ENCODE assay signal across 11 cellular contexts in genomic region chr7:69674701-69675182, GRCh38.
A peak's percentile ranks its signal among the peaks of the same experiment; 100 is the strongest.
DNase-seq lines count a peak whose midpoint lies in the region; ATAC-seq and TF ChIP-seq lines count a peak whose summit lies in the region.
"Had no signal": no experiment of that assay in that cellular context is flagged by ENCODE, and none has a peak within 500 bp of the region (broad histone marks: within the 10 kb centered on the region; RNA-seq: fewer than 3 reads in every experiment).

No MANE protein-coding gene starts in this region.

- H3K27ac ChIP-seq in SK-N-SH (ENCODE audit: low read depth in 2 of 2, low read length in 1 of 2), result no peak overlapping the region

- intact Hi-C loops in MCF 10A (cut with micrococcal nuclease), result no loop called here

- peaks cover 9% of the 10 kb centered on the region for H3F3A ChIP-seq in SK-N-SH (replicated peaks; ENCODE audit: insufficient read depth)

- TF ChIP-seq CTCF in progenitor cell of endocrine pancreas (IDR thresholded peaks at IDR 0.05; ENCODE audit: unreplicated experiment) (no peak), SK-N-SH (IDR thresholded peaks at IDR 0.05) (no peak), MCF 10A (IDR thresholded peaks at IDR 0.05; ENCODE audit: unreplicated experiment) (no peak)

- ATAC-seq in GM19025 (IDR thresholded peaks at IDR 0.05; ENCODE audit: low read depth, unreplicated experiment), result peak; percentile 74
- peak; percentile 76 for ATAC-seq in GM21825 (IDR thresholded peaks at IDR 0.05; ENCODE audit: unreplicated experiment)
- peak; percentile 88 for ATAC-seq in HG03442 (IDR thresholded peaks at IDR 0.05; ENCODE audit: unreplicated experiment)

- peaks cover 21% of the 10 kb centered on the region for H3K4me1 Mint-ChIP-seq in progenitor cell of endocrine pancreas (ENCODE audit: low read depth)
- H3K4me1 Mint-ChIP-seq in MCF 10A (ENCODE audit: insufficient read depth, unreplicated experiment), result no peaks in the 10 kb centered on the region

- CTCF ChIA-PET in SK-N-SH (lab: Yijun Ruan, JAX), result interaction anchor here (1.1 kb wide), 1 partner anchor 257 kb away, joined by 3 read pairs; no protein-coding TSS in a partner anchor
- CTCF ChIA-PET in MCF 10A (lab: Yijun Ruan, JAX), result interaction anchor here (0.6 kb wide), 1 partner anchor 1625 kb away, joined by 3 read pairs; no protein-coding TSS in a partner anchor

- peaks cover 20% of the 10 kb centered on the region; the same call in 1 of the 2 replicates for H4K20me1 ChIP-seq in SK-N-SH (ENCODE audit: insufficient read depth)

- H3K9me2 ChIP-seq in SK-N-SH, result no peaks in the 10 kb centered on the region

- no peaks in the 10 kb centered on the region for H3K36me3 ChIP-seq in SK-N-SH (replicated peaks in 1 of 2; ENCODE audit: control insufficient read depth in 1 of 2, insufficient read depth in 2 of 2, low read length in 1 of 2)

- H3K4me1 ChIP-seq in SK-N-SH (ENCODE audit: control insufficient read depth in 1 of 2, insufficient read depth in 2 of 2, low read depth in 1 of 2, low read length in 1 of 2), result peaks cover 7 to 38% of the 10 kb centered on the region in 2 experiments

- POLR2A ChIA-PET in SK-N-SH (lab: Yijun Ruan, JAX) (interaction anchor here (0.6 kb wide), 1 partner anchor 129 kb away, joined by 4 read pairs; no protein-coding TSS in a partner anchor), MCF 10A (lab: Yijun Ruan, JAX) (no interaction called here)

- no peak overlapping the region for H3K4me3 ChIP-seq in SK-N-SH (ENCODE audit: low read depth in 2 of 2, low read length in 1 of 2)
- H3K4me3 ChIP-seq: lung had no signal

- H3K4me2 ChIP-seq in SK-N-SH, result no peak overlapping the region

- TF ChIP-seq EP300 in SK-N-SH (IDR thresholded peaks at IDR 0.05; ENCODE audit: borderline replicate concordance in 1 of 2, low read depth in 1 of 2, low read length in 1 of 2), result no peak

- peaks cover 35% of the 10 kb centered on the region for H3K79me2 ChIP-seq in SK-N-SH (ENCODE audit: insufficient read depth)

- H3K9me3 ChIP-seq in SK-N-SH, result no peaks in the 10 kb centered on the region

- BruUV-seq in MCF 10A (replicated peaks; lab: Mats Ljungman, UMichigan), result no TSS peak

- H3K9me3 Mint-ChIP-seq in progenitor cell of endocrine pancreas (ENCODE audit: low read depth) (no peaks in the 10 kb centered on the region), MCF 10A (ENCODE audit: unreplicated experiment) (peaks cover 37% of the 10 kb centered on the region)

- H3K4me3 Mint-ChIP-seq in progenitor cell of endocrine pancreas (ENCODE audit: low read depth) (no peak overlapping the region), MCF 10A (ENCODE audit: unreplicated experiment) (no peak overlapping the region)

- H3K27ac Mint-ChIP-seq in progenitor cell of endocrine pancreas, result peak overlapping the region; percentile 2
- no peak overlapping the region for H3K27ac Mint-ChIP-seq in MCF 10A (ENCODE audit: low read depth, unreplicated experiment)

- no peak for TF ChIP-seq RAD21 in SK-N-SH (IDR thresholded peaks at IDR 0.05; ENCODE audit: low read length)

- no peaks in the 10 kb centered on the region for H3K27me3 ChIP-seq in SK-N-SH (ENCODE audit: insufficient read depth)

- H3K36me3 Mint-ChIP-seq in progenitor cell of endocrine pancreas (ENCODE audit: insufficient read depth) (no peaks in the 10 kb centered on the region), MCF 10A (ENCODE audit: insufficient read depth, unreplicated experiment) (peaks cover 6% of the 10 kb centered on the region)

- no peak overlapping the region for H3K9ac ChIP-seq in SK-N-SH

- WGBS in SK-N-SH (ENCODE audit: low lambda C conversion rate), result 69% methylated on average over 4 of the region's 4 CpGs

- DNase-seq in progenitor cell of endocrine pancreas (ENCODE audit: low spot score, unreplicated experiment) (no peak), SIG-M5 treated with dmso at 0.1 percent for 504 hours (lab: John Stamatoyannopoulos, UW; ENCODE audit: unreplicated experiment) (no peak), SK-N-SH (no peak), MCF 10A (ENCODE audit: unreplicated experiment) (no peak)
- DNase-seq: activated naive CD4-positive, alpha-beta T cell treated with Interleukin-2 at 50 U/mL for 16 hours; NCI-H69; stimulated activated naive CD4-positive, alpha-beta T cell treated with Interleukin-2 at 50 U/mL for 16 hours had no signal

- H3K27me3 Mint-ChIP-seq in progenitor cell of endocrine pancreas (no peaks in the 10 kb centered on the region), MCF 10A (ENCODE audit: insufficient read depth, unreplicated experiment) (no peaks in the 10 kb centered on the region)

- no peak overlapping the region for H2AFZ ChIP-seq in SK-N-SH (ENCODE audit: low read depth)

TF ChIP-seq in SK-N-SH, 30 proteins besides CTCF, POLR2A, EP300 and RAD21:
- TF ChIP-seq MEF2A (IDR thresholded peaks at IDR 0.05; ENCODE audit: borderline replicate concordance, low read depth) (no peak), REST (IDR thresholded peaks at IDR 0.05; ENCODE audit: low read depth, low read length) (no peak), RXRA (IDR thresholded peaks at IDR 0.05; ENCODE audit: borderline replicate concordance, low read depth) (no peak), TCF12 (IDR thresholded peaks at IDR 0.05) (no peak), YY1 (IDR thresholded peaks at IDR 0.05; ENCODE audit: low read depth) (no peak), SMC3 (IDR thresholded peaks at IDR 0.05; ENCODE audit: low read depth, low read length) (no peak), IRF3 (IDR thresholded peaks at IDR 0.05; ENCODE audit: low read depth, low read length) (no peak), USF2 (IDR thresholded peaks at IDR 0.05; ENCODE audit: borderline replicate concordance, low read depth, low read length) (no peak), ELF1 (IDR thresholded peaks at IDR 0.05) (no peak), TAF1 (IDR thresholded peaks at IDR 0.05; ENCODE audit: borderline replicate concordance, low read depth, low read length) (no peak), FOXJ3 (CRISPR knock-in tag; IDR thresholded peaks at IDR 0.05) (no peak), GABPA (IDR thresholded peaks at IDR 0.05; ENCODE audit: low read depth) (no peak), NFIC (IDR thresholded peaks at IDR 0.05; ENCODE audit: borderline replicate concordance) (no peak), TEAD4 (IDR thresholded peaks at IDR 0.05; ENCODE audit: borderline replicate concordance, insufficient read depth) (no peak), SIN3A (IDR thresholded peaks at IDR 0.05; ENCODE audit: borderline replicate concordance, low read depth, low read length) (no peak), RFX5 (IDR thresholded peaks at IDR 0.05; ENCODE audit: low read length) (no peak), MXI1 (IDR thresholded peaks at IDR 0.05; ENCODE audit: low read depth, low read length) (no peak), FOSL2 (IDR thresholded peaks at IDR 0.05; ENCODE audit: borderline replicate concordance, low read depth) (no peak), FOXM1 (IDR thresholded peaks at IDR 0.05; ENCODE audit: low read depth) (no peak), GATA2 (CRISPR knock-in tag; IDR thresholded peaks at IDR 0.05) (no peak)
TF ChIP-seq in SK-N-SH: peak in this region for 0.
